9 cellular contexts compared by ENCODE assay signal in the genomic region with DNA sequence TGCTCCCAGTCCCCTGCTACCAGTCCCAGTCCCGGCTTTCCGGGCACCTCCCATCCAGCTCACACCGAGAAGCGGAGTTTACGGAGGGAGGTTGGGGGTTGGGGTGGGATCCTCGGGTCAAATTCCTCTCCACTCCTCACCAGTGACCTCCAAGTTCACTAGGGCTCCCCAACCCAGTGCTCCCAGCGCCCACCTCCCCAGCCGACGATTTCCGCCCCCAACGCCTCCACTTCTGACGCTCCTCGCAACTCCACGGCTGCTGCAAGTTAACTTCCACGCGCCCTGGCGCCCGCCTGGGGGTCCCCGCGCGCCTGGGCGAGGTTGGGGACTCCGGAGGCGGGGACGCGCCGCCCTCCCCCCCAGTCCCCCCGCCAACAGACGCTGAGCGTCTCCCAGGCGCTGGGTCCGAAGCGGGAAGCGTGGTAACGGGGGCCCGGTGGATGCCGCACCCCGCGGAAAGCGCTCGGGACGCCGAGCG. TPM values are rescaled to one million over a fixed set of nuclear protein-coding genes. Genes with fewer than 3 reads are reported as not detected.
DNase-seq lines count a peak whose midpoint lies in the region; ATAC-seq, FAIRE-seq and TF ChIP-seq lines count a peak whose summit lies in the region.
"Had no signal": no experiment of that assay in that cellular context is flagged by ENCODE, and none has a peak within 500 bp of the region (broad histone marks: within the 10 kb centered on the region; RNA-seq: fewer than 3 reads in every experiment).

No MANE protein-coding gene starts in this region.

- H3K27ac ChIP-seq in SK-N-SH (ENCODE audit: low read depth in 2 of 2, low read length in 1 of 2): peak overlapping the region; percentile 40 to 44; a peak in 2 of 4 replicates
- peak overlapping the region; percentile 71 for H3K27ac ChIP-seq in brain microvascular endothelial cell
- H3K27ac ChIP-seq in kidney (ENCODE audit: low read depth in 2 of 2, low read length in 2 of 2): peak overlapping the region; percentile 59 to 85

- peak overlapping the region; percentile 91; the same call in 1 of the 2 replicates for H2AFZ ChIP-seq in SK-N-SH (ENCODE audit: low read depth)

- peak; percentile 16 for ATAC-seq in HG02763 (IDR thresholded peaks at IDR 0.05; ENCODE audit: unreplicated experiment)
- ATAC-seq in GM18502 (IDR thresholded peaks at IDR 0.05; ENCODE audit: poor library complexity, unreplicated experiment): no peak

- no peak for TF ChIP-seq CTCF in SK-N-SH (IDR thresholded peaks at IDR 0.05)
- no peak for TF ChIP-seq CTCF in brain microvascular endothelial cell (IDR thresholded peaks at IDR 0.05; ENCODE audit: low read depth, low read length, missing control alignments)
- no peak for TF ChIP-seq CTCF in kidney (IDR thresholded peaks at IDR 0.05; ENCODE audit: borderline replicate concordance, extremely low read depth, insufficient read depth)

- H3K9ac ChIP-seq in ES-I3 (ENCODE audit: low read depth, low read length): peak overlapping the region; percentile 62
- peak overlapping the region; percentile 83 for H3K9ac ChIP-seq in SK-N-SH
- H3K9ac ChIP-seq in kidney (ENCODE audit: low read length in 2 of 2): peak overlapping the region; percentile 63 to 89

- intact Hi-C loops in kidney (cut with DNase I): no loop called here

- no peaks in the 10 kb centered on the region; the same call in 1 of the 2 replicates for H4K20me1 ChIP-seq in SK-N-SH (ENCODE audit: insufficient read depth)

- H3F3A ChIP-seq in SK-N-SH (replicated peaks; ENCODE audit: insufficient read depth): peaks cover 20% of the 10 kb centered on the region

- H3K9me3 ChIP-seq in ES-I3 (ENCODE audit: control insufficient read depth, insufficient read depth, low read length) (no peaks in the 10 kb centered on the region), SK-N-SH (no peaks in the 10 kb centered on the region), kidney (ENCODE audit: control insufficient read depth in 1 of 2, low read length in 2 of 2) (no peaks in the 10 kb centered on the region)

- no peak for TF ChIP-seq EP300 in SK-N-SH (IDR thresholded peaks at IDR 0.05; ENCODE audit: borderline replicate concordance in 1 of 2, low read depth in 1 of 2, low read length in 1 of 2)

- H3K36me3 ChIP-seq in ES-I3 (ENCODE audit: insufficient read depth, low read length) (peaks cover 5% of the 10 kb centered on the region; the same call in 1 of the 2 replicates), SK-N-SH (replicated peaks in 1 of 2; ENCODE audit: control insufficient read depth in 1 of 2, insufficient read depth in 2 of 2, low read length in 1 of 2) (peaks cover 0 to 5% of the 10 kb centered on the region in 2 experiments), brain microvascular endothelial cell (replicated peaks) (no peaks in the 10 kb centered on the region), kidney (ENCODE audit: control insufficient read depth in 1 of 2, insufficient read depth in 2 of 2, low read length in 2 of 2) (no peaks in the 10 kb centered on the region)

- POLR2A ChIA-PET in SK-N-SH (lab: Yijun Ruan, JAX): no interaction called here

- FAIRE-seq in kidney (lab: Jason Lieb, UNC): no peak

- DNase-seq in SK-N-SH (peak; percentile 60), brain microvascular endothelial cell (no peak), kidney (peak; percentile 81), cortex of kidney (lab: John Stamatoyannopoulos, UW) (no peak)
- DNase-seq in stimulated activated CD4-positive, alpha-beta T cell treated with anti-CD3 and anti-CD28 coated beads, Interleukin-1b, Interleukin-23, amount 100 ng/mL, for 48 hours: peak; percentile 23

- CTCF ChIA-PET in SK-N-SH (lab: Yijun Ruan, JAX): interaction anchor here (1.3 to 1.5 kb wide), 2 partner anchors 33 to 54 kb away, joined by 3 to 5 read pairs; a partner anchor contains a TSS

- 0% methylated on average over 16 of the region's 44 CpGs for WGBS in SK-N-SH (ENCODE audit: low lambda C conversion rate)

- H3K79me2 ChIP-seq in SK-N-SH (ENCODE audit: insufficient read depth): peaks cover 25% of the 10 kb centered on the region

- in situ Hi-C loops in brain microvascular endothelial cell (cut with HindIII; ENCODE audit: low pct_ligation_motif_present, low sequenced_read_pairs): no loop called here

- H3K27me3 ChIP-seq in SK-N-SH (ENCODE audit: insufficient read depth) (no peaks in the 10 kb centered on the region), brain microvascular endothelial cell (replicated peaks) (no peaks in the 10 kb centered on the region)

- no peak for TF ChIP-seq RAD21 in SK-N-SH (IDR thresholded peaks at IDR 0.05; ENCODE audit: low read length)

- no peaks in the 10 kb centered on the region for H3K9me2 ChIP-seq in SK-N-SH

- H3K4me1 ChIP-seq in ES-I3 (ENCODE audit: insufficient read depth, low read length): peaks cover 16% of the 10 kb centered on the region
- H3K4me1 ChIP-seq in SK-N-SH (ENCODE audit: control insufficient read depth in 1 of 2, insufficient read depth in 2 of 2, low read depth in 1 of 2, low read length in 1 of 2): peaks cover 10 to 17% of the 10 kb centered on the region in 2 experiments; a peak in 3 of 4 replicates
- peaks cover 5 to 6% of the 10 kb centered on the region in 2 donors for H3K4me1 ChIP-seq in kidney (ENCODE audit: control insufficient read depth in 1 of 2, insufficient read depth in 1 of 2, low read depth in 1 of 2, low read length in 2 of 2)

- H3K4me2 ChIP-seq in SK-N-SH: peak overlapping the region; percentile 94

- peak overlapping the region; percentile 74 to 88 for H3K4me3 ChIP-seq in SK-N-SH (ENCODE audit: low read depth in 2 of 2, low read length in 1 of 2)
- peak overlapping the region; percentile 62 for H3K4me3 ChIP-seq in brain microvascular endothelial cell (ENCODE audit: low read depth, low read length)
- H3K4me3 ChIP-seq in kidney (ENCODE audit: low read length in 2 of 2): peak overlapping the region; percentile 77 to 79

TF ChIP-seq in SK-N-SH, 30 proteins besides CTCF, POLR2A, EP300 and RAD21:
- TF ChIP-seq, protein P1, sequence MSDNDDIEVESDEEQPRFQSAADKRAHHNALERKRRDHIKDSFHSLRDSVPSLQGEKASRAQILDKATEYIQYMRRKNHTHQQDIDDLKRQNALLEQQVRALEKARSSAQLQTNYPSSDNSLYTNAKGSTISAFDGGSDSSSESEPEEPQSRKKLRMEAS (IDR thresholded peaks at IDR 0.05; ENCODE audit: low read depth): 0 out of 2 replicates have a peak, but pooled peaks have one; percentile 54
- no peak; the same call in 1 of the 2 replicates for TF ChIP-seq SIN3A (IDR thresholded peaks at IDR 0.05; ENCODE audit: borderline replicate concordance, low read depth, low read length)
- TF ChIP-seq, protein P2, sequence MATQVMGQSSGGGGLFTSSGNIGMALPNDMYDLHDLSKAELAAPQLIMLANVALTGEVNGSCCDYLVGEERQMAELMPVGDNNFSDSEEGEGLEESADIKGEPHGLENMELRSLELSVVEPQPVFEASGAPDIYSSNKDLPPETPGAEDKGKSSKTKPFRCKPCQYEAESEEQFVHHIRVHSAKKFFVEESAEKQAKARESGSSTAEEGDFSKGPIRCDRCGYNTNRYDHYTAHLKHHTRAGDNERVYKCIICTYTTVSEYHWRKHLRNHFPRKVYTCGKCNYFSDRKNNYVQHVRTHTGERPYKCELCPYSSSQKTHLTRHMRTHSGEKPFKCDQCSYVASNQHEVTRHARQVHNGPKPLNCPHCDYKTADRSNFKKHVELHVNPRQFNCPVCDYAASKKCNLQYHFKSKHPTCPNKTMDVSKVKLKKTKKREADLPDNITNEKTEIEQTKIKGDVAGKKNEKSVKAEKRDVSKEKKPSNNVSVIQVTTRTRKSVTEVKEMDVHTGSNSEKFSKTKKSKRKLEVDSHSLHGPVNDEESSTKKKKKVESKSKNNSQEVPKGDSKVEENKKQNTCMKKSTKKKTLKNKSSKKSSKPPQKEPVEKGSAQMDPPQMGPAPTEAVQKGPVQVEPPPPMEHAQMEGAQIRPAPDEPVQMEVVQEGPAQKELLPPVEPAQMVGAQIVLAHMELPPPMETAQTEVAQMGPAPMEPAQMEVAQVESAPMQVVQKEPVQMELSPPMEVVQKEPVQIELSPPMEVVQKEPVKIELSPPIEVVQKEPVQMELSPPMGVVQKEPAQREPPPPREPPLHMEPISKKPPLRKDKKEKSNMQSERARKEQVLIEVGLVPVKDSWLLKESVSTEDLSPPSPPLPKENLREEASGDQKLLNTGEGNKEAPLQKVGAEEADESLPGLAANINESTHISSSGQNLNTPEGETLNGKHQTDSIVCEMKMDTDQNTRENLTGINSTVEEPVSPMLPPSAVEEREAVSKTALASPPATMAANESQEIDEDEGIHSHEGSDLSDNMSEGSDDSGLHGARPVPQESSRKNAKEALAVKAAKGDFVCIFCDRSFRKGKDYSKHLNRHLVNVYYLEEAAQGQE (IDR thresholded peaks at IDR 0.05; ENCODE audit: low read depth, low read length): no peak
- TF ChIP-seq MXI1 (IDR thresholded peaks at IDR 0.05; ENCODE audit: low read depth, low read length): no peak

RNA-seq across cellular contexts. Expression of a gene that starts 0.5 kb away (rescaled TPM):
- 52.3 and 58.4 TPM in 2 replicates for polyA plus RNA-seq in SK-N-SH (2012; rRNA removed)
- 28.8 and 44.9 TPM in 2 replicates for polyA plus RNA-seq in SK-N-SH (2012; cell fraction: cytosol; rRNA removed)
- polyA plus RNA-seq in SK-N-SH (2012; cell fraction: nucleus; rRNA removed): 45.7 and 64.7 TPM in 2 replicates
- 40.3 TPM for total RNA-seq in kidney
- polyA plus RNA-seq in kidney (ENCODE audit: insufficient read depth, low read depth, low replicate concordance): 48.7 TPM

RNA-seq across cellular contexts. Expression of a gene that starts 28.4 kb away (rescaled TPM):
- polyA plus RNA-seq in SK-N-SH (2012; rRNA removed) (0.05 TPM in 1 of 2 replicates, not detected in the other), kidney (ENCODE audit: insufficient read depth, low read depth, low replicate concordance) (0.54 TPM)
- polyA plus RNA-seq in SK-N-SH (2012; cell fraction: cytosol; rRNA removed): 0.07 and 0.09 TPM in 2 replicates
- not detected in 2 replicates for polyA plus RNA-seq in SK-N-SH (2012; cell fraction: nucleus; rRNA removed)
- total RNA-seq in kidney: 1.7 TPM
- total RNA-seq: T-helper 1 cell treated with Interleukin-12 subunit alpha and Interleukin-12 subunit beta and Interleukin-4 antibody, amounts not matched to agents 30 ng/mL and 1 ng/mL, for 36 hours had no signal

RNA-seq across cellular contexts. Expression of a gene that starts 32.4 kb away (rescaled TPM):
- not detected in 2 replicates for polyA plus RNA-seq in SK-N-SH (2012; rRNA removed)
- not detected in 2 replicates for polyA plus RNA-seq in SK-N-SH (2012; cell fraction: cytosol; rRNA removed)
- polyA plus RNA-seq in SK-N-SH (2012; cell fraction: nucleus; rRNA removed): not detected in 2 replicates
- total RNA-seq in kidney: 0.41 TPM
- polyA plus RNA-seq in kidney (ENCODE audit: insufficient read depth, low read depth, low replicate concordance): not detected

Comparison
In these comparisons a context has a peak if more than half of its experiments do, and no peak if none do; other contexts are left out.
1. DNase-seq: peak in SK-N-SH (single experiment), kidney (single experiment) and stimulated activated CD4-positive, alpha-beta T cell treated with anti-CD3 and anti-CD28 coated beads, Interleukin-1b, Interleukin-23, amount 100 ng/mL, for 48 hours (single experiment); none in brain microvascular endothelial cell (single experiment) and cortex of kidney (single experiment).
2. Peak in every context shown above with its lines, with median percentiles within 50 percentile points of each other: H3K9ac ChIP-seq, H3K27ac ChIP-seq and H3K4me3 ChIP-seq.